8 cellular contexts compared by ENCODE assay signal in the genomic region with DNA sequence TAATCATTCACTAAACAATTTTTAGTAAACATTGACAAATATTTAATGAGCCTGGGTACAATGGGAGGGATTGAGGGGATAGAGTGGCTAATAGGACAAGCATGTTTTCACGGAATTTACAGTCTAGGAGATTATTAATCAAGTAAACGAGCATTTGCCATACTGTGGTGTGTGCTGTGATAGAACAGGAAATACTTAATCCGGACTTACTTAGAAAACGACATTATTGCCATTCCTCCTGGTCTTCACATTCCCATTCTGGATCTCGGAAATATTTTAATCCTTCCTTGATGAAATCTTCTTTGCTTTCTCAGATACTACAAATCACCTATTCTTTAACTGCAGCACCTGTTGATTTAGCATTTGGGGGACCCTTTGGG. TPM values are rescaled to one million over a fixed set of nuclear protein-coding genes. Genes with fewer than 3 reads are reported as not detected.
DNase-seq lines count a peak whose midpoint lies in the region; ATAC-seq and TF ChIP-seq lines count a peak whose summit lies in the region.

No MANE protein-coding gene starts in this region.

- H3K4me1 ChIP-seq in HEK293 (ENCODE audit: control insufficient read depth, insufficient read depth, low read length) (peaks cover 3% of the 10 kb centered on the region), vagina (peaks cover 31% of the 10 kb centered on the region)

- POLR2A ChIA-PET in HEK293 (lab: Yijun Ruan, JAX), result interaction anchor here (0.7 to 1.8 kb wide), 5 partner anchors 10 to 136 kb away, joined by 3 to 12 read pairs (median 3); a partner anchor contains a TSS

- TF ChIP-seq CTCF in HEK293 (tag by site-specific recombination; IDR thresholded peaks at IDR 0.05) (no peak), lower leg skin (IDR thresholded peaks at IDR 0.05) (no peak), vagina (IDR thresholded peaks at IDR 0.05) (no peak)

- H3K9me3 ChIP-seq in HEK293 (ENCODE audit: control insufficient read depth, insufficient read depth, low read depth, low read length), result no peaks in the 10 kb centered on the region
- H3K9me3 ChIP-seq in vagina, result no peaks in the 10 kb centered on the region

- intact Hi-C loops in lower leg skin (cut with DNase I; ENCODE audit: low total_unique reads), result no loop called here
- intact Hi-C loops in vagina (cut with DNase I), result loop anchor here (5.0 kb wide), 1 partner anchor 136 kb away; no protein-coding TSS in a partner anchor

- CTCF ChIA-PET in HEK293 (lab: Yijun Ruan, JAX), result interaction anchor here (0.6 to 2.8 kb wide), 11 partner anchors 10 to 864 kb away, joined by 3 to 41 read pairs (median 4); no protein-coding TSS in a partner anchor

- ATAC-seq in GM21786 (IDR thresholded peaks at IDR 0.05; ENCODE audit: unreplicated experiment), result no peak
- no peak for ATAC-seq in HG03025 (IDR thresholded peaks at IDR 0.05; ENCODE audit: low FRiP score, unreplicated experiment)

- TF ChIP-seq POLR2A in lower leg skin (IDR thresholded peaks at IDR 0.05) (no peak), vagina (IDR thresholded peaks at IDR 0.05) (no peak)

- H3K36me3 ChIP-seq in HEK293 (ENCODE audit: control insufficient read depth in 2 of 2, insufficient read depth in 1 of 2, low read length in 2 of 2) (peaks cover 10 to 21% of the 10 kb centered on the region in 2 experiments), vagina (no peaks in the 10 kb centered on the region)

- WGBS in lower leg skin, 2 donors, result 6 to 10% methylated on average over 5 of the region's 5 CpGs

- H3K27ac ChIP-seq in HEK293 (ENCODE audit: extremely low read depth, low read depth, low read length) (peak overlapping the region; percentile 83; the same call in 1 of the 2 replicates), vagina (peak overlapping the region; percentile 97)

- H3K4me3 ChIP-seq in HEK293 (ENCODE audit: low read depth, low read length) (peak overlapping the region; percentile 99), lower leg skin (ENCODE audit: low read depth, poor library complexity, severe bottlenecking) (peak overlapping the region; percentile 57), vagina (peak overlapping the region; percentile 78 to 96)

- in situ Hi-C loops in ACHN (cut with HindIII; ENCODE audit: low pct_ligation_motif_present, low pct_unique_long_range_greater_than_20kb, low sequenced_read_pairs), result no loop called here

- peak; percentile 80 for DNase-seq in ACHN
- DNase-seq in astrocyte of the hippocampus (ENCODE audit: low read depth, low spot score), result peak; percentile 32
- no peak for DNase-seq in lower leg skin (ENCODE audit: low spot score in 2 of 2)
- DNase-seq in vagina (ENCODE audit: extremely low spot score in 2 of 2), result no peak
- no peak for DNase-seq in stimulated activated CD4-positive, alpha-beta T cell treated with anti-CD3 and anti-CD28 coated beads, Interleukin-4, amount 100 ng/mL, for 24 hours

- no peaks in the 10 kb centered on the region for H3K27me3 ChIP-seq in vagina

TF ChIP-seq in HEK293, 187 proteins besides CTCF, POLR2A, EP300 and RAD21:
- TF ChIP-seq HOXA7 (CRISPR knock-in tag; IDR thresholded peaks at IDR 0.05; ENCODE audit: borderline replicate concordance) (no peak), SCRT2 (tag by site-specific recombination; IDR thresholded peaks at IDR 0.05) (peak; percentile 77), ZNF610 (tag by site-specific recombination; IDR thresholded peaks at IDR 0.05; ENCODE audit: borderline replicate concordance) (no peak), ZBTB7A (tag by site-specific recombination; IDR thresholded peaks at IDR 0.05; ENCODE audit: low read depth) (no peak), ZNF324 (tag by site-specific recombination; IDR thresholded peaks at IDR 0.05) (no peak), ZNF529 (tag by site-specific recombination; IDR thresholded peaks at IDR 0.05; ENCODE audit: insufficient replicate concordance) (no peak), ZNF157 (tag by site-specific recombination; IDR thresholded peaks at IDR 0.05) (no peak), ZNF560 (tag by site-specific recombination; IDR thresholded peaks at IDR 0.05; ENCODE audit: borderline replicate concordance) (no peak)
- TF ChIP-seq, protein P1, sequence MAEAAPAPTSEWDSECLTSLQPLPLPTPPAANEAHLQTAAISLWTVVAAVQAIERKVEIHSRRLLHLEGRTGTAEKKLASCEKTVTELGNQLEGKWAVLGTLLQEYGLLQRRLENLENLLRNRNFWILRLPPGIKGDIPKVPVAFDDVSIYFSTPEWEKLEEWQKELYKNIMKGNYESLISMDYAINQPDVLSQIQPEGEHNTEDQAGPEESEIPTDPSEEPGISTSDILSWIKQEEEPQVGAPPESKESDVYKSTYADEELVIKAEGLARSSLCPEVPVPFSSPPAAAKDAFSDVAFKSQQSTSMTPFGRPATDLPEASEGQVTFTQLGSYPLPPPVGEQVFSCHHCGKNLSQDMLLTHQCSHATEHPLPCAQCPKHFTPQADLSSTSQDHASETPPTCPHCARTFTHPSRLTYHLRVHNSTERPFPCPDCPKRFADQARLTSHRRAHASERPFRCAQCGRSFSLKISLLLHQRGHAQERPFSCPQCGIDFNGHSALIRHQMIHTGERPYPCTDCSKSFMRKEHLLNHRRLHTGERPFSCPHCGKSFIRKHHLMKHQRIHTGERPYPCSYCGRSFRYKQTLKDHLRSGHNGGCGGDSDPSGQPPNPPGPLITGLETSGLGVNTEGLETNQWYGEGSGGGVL (tag by site-specific recombination; IDR thresholded peaks at IDR 0.05), result no peak
TF ChIP-seq in HEK293: peak in this region for 1.

RNA-seq across cellular contexts. Expression of a gene that starts 0.9 kb away (rescaled TPM):
- total RNA-seq in lower leg skin (10 to 100 TPM in 3 of 4 donors, 1 to 10 TPM in 1; 4.4 to 19.4 (median 17.4) TPM), vagina (23.3 TPM)

RNA-seq across cellular contexts. Expression of a gene that starts 39.7 kb away (rescaled TPM):
- total RNA-seq in lower leg skin (10 to 100 TPM in 2 of 4 donors, 1 to 10 TPM in 2; 7.4 to 21.1 (median 12.3) TPM), vagina (59.9 TPM)

RNA-seq across cellular contexts. Expression of a gene that starts 39.7 kb away (rescaled TPM):
- total RNA-seq in lower leg skin, result 10 to 100 TPM; 21.2 to 38.2 (median 21.7) TPM
- 25.5 TPM for total RNA-seq in vagina

RNA-seq across cellular contexts. Expression of a gene that starts 52.1 kb away (rescaled TPM):
- total RNA-seq in lower leg skin, result 10 to 100 TPM; 19.1 to 45.0 (median 31.5) TPM
- 28.5 TPM for total RNA-seq in vagina

RNA-seq across cellular contexts. Expression of a gene that starts 52.1 kb away (rescaled TPM):
- total RNA-seq in lower leg skin (10 to 100 TPM; 15.2 to 31.1 (median 20.1) TPM), vagina (22.8 TPM)

Comparison
In these comparisons a context has a peak if more than half of its experiments do, and no peak if none do; other contexts are left out.
1. DNase-seq: peak in ACHN (single experiment) and astrocyte of the hippocampus (single experiment); none in lower leg skin (0 of 2), vagina (0 of 2) and stimulated activated CD4-positive, alpha-beta T cell treated with anti-CD3 and anti-CD28 coated beads, Interleukin-4, amount 100 ng/mL, for 24 hours (single experiment).
2. Peak in every context shown above with its lines, with median percentiles within 50 percentile points of each other: H3K4me3 ChIP-seq.